Comparison of ENCODE assay signal across 26 cellular contexts in genomic region chr6:103000686-103001085, GRCh38.
DNase-seq lines count a peak whose midpoint lies in the region; ATAC-seq and TF ChIP-seq lines count a peak whose summit lies in the region.
"Had no signal": no experiment of that assay in that cellular context is flagged by ENCODE, and none has a peak within 500 bp of the region (broad histone marks: within the 10 kb centered on the region; RNA-seq: fewer than 3 reads in every experiment).

No MANE protein-coding gene starts in this region.

- H3K36me3 Mint-ChIP-seq in endodermal cell (ENCODE audit: low read depth) (no peaks in the 10 kb centered on the region), nephron progenitor cell (ENCODE audit: low read depth) (peaks cover 15% of the 10 kb centered on the region)
- no peaks in the 10 kb centered on the region for H3K36me3 Mint-ChIP-seq in activated naive CD8-positive, alpha-beta T cell treated with anti-CD3 and anti-CD28 coated beads, Interleukin-2, amount 50 U/mL, for 24 hours (ENCODE audit: low read depth)
- H3K36me3 Mint-ChIP-seq: activated naive CD4-positive, alpha-beta T cell treated with anti-CD3 and anti-CD28 coated beads, Interleukin-2, amount 50 U/mL, for 24 hours had no signal

- H3K4me3 Mint-ChIP-seq in endodermal cell (peak overlapping the region; percentile 28), nephron progenitor cell (peak overlapping the region; percentile 51)
- no peak overlapping the region for H3K4me3 Mint-ChIP-seq in activated naive CD8-positive, alpha-beta T cell treated with anti-CD3 and anti-CD28 coated beads, Interleukin-2, amount 50 U/mL, for 24 hours
- H3K4me3 Mint-ChIP-seq: activated naive CD4-positive, alpha-beta T cell treated with anti-CD3 and anti-CD28 coated beads, Interleukin-2, amount 50 U/mL, for 24 hours; activated T-helper 1 cell treated with anti-CD3 and anti-CD28 coated beads, Interleukin-12 subunit alpha, Interleukin-12 subunit beta, Interleukin-2, Interleukin-4 antibody, amounts not matched to agents 30 ng/mL and 10 ng/mL and 1 ng/mL, durations not matched to agents 14 hours and 24 hours and 36 hours; HFFc6 had no signal

- H3K27me3 ChIP-seq in OCI-LY1 (ENCODE audit: insufficient read depth, low read length) (no peaks in the 10 kb centered on the region), endodermal cell (ENCODE audit: control insufficient read depth, insufficient read depth, low read length, poor library complexity, severe bottlenecking) (no peaks in the 10 kb centered on the region), tibial nerve (no peaks in the 10 kb centered on the region)
- H3K27me3 ChIP-seq: gastroesophageal sphincter, spleen had no signal

- peaks cover 6% of the 10 kb centered on the region for H3K27me3 Mint-ChIP-seq in endodermal cell (ENCODE audit: insufficient read depth)
- H3K27me3 Mint-ChIP-seq in nephron progenitor cell (ENCODE audit: low read depth, poor library complexity): no peaks in the 10 kb centered on the region
- no peaks in the 10 kb centered on the region for H3K27me3 Mint-ChIP-seq in activated naive CD8-positive, alpha-beta T cell treated with anti-CD3 and anti-CD28 coated beads, Interleukin-2, amount 50 U/mL, for 24 hours
- H3K27me3 Mint-ChIP-seq: activated naive CD4-positive, alpha-beta T cell treated with anti-CD3 and anti-CD28 coated beads, Interleukin-2, amount 50 U/mL, for 24 hours had no signal

- no peaks in the 10 kb centered on the region for H3K79me2 ChIP-seq in OCI-LY1 (ENCODE audit: insufficient read depth, low read length)

- WGBS in endodermal cell (ENCODE audit: insufficient coverage in 1 of 2, insufficient read length in 1 of 2), 2 experiments: 51 to 52% methylated on average over 7 to 8 of the region's 8 CpGs
- 41 to 49% methylated on average over 8 of the region's 8 CpGs for WGBS in tibial nerve, 2 donors

- H3K36me3 ChIP-seq in ES-I3 (ENCODE audit: insufficient read depth, low read length) (no peaks in the 10 kb centered on the region), OCI-LY1 (ENCODE audit: insufficient read depth, low read length) (no peaks in the 10 kb centered on the region), endodermal cell (ENCODE audit: control insufficient read depth, insufficient read depth, low read length) (no peaks in the 10 kb centered on the region), tibial nerve (no peaks in the 10 kb centered on the region)
- H3K36me3 ChIP-seq: gastroesophageal sphincter, spleen, thoracic aorta, WERI-Rb-1 had no signal

- H4K20me1 ChIP-seq in OCI-LY1 (ENCODE audit: insufficient read depth, low read length): no peaks in the 10 kb centered on the region

- H3K27ac ChIP-seq in OCI-LY1 (ENCODE audit: low read depth, low read length, poor library complexity, severe bottlenecking) (no peak overlapping the region), endodermal cell (ENCODE audit: low read depth, low read length) (no peak overlapping the region), tibial nerve (no peak overlapping the region)
- H3K27ac ChIP-seq: gastroesophageal sphincter, RWPE1, spleen, thoracic aorta, WERI-Rb-1 had no signal

- peaks cover 25% of the 10 kb centered on the region for H3K9me3 Mint-ChIP-seq in endodermal cell
- peaks cover 34% of the 10 kb centered on the region for H3K9me3 Mint-ChIP-seq in nephron progenitor cell
- no peaks in the 10 kb centered on the region for H3K9me3 Mint-ChIP-seq in activated naive CD8-positive, alpha-beta T cell treated with anti-CD3 and anti-CD28 coated beads, Interleukin-2, amount 50 U/mL, for 24 hours
- H3K9me3 Mint-ChIP-seq: activated naive CD4-positive, alpha-beta T cell treated with anti-CD3 and anti-CD28 coated beads, Interleukin-2, amount 50 U/mL, for 24 hours had no signal

- no peaks in the 10 kb centered on the region for H3K9me2 ChIP-seq in OCI-LY1 (ENCODE audit: low read depth, low read length)

- no peak for TF ChIP-seq CTCF in OCI-LY1 (IDR thresholded peaks at IDR 0.05; ENCODE audit: low read length)
- TF ChIP-seq CTCF in endodermal cell (conservative IDR thresholded peaks at IDR 0.05): no peak
- TF ChIP-seq CTCF in nephron progenitor cell (IDR thresholded peaks at IDR 0.05): no peak
- TF ChIP-seq CTCF in tibial nerve (IDR thresholded peaks at IDR 0.05): no peak

- H2AFZ ChIP-seq in OCI-LY1 (ENCODE audit: low read length): peak overlapping the region; percentile 99

- H3K9ac ChIP-seq in ES-I3 (ENCODE audit: low read depth, low read length): peak overlapping the region; percentile 50; the same call in 1 of the 2 replicates
- H3K9ac ChIP-seq in OCI-LY1 (ENCODE audit: low read length): peak overlapping the region; percentile 27; the same call in 1 of the 2 replicates
- H3K9ac ChIP-seq in endodermal cell (ENCODE audit: extremely low read depth, low read length, poor library complexity, severe bottlenecking): no peak overlapping the region

- peak overlapping the region; percentile 65 for H3K4me2 ChIP-seq in OCI-LY1 (ENCODE audit: low read length)

- H3K4me1 Mint-ChIP-seq in endodermal cell (peaks cover 13% of the 10 kb centered on the region), nephron progenitor cell (peaks cover 32% of the 10 kb centered on the region)
- no peaks in the 10 kb centered on the region for H3K4me1 Mint-ChIP-seq in activated naive CD8-positive, alpha-beta T cell treated with anti-CD3 and anti-CD28 coated beads, Interleukin-2, amount 50 U/mL, for 24 hours
- H3K4me1 Mint-ChIP-seq: activated naive CD4-positive, alpha-beta T cell treated with anti-CD3 and anti-CD28 coated beads, Interleukin-2, amount 50 U/mL, for 24 hours had no signal

- TF ChIP-seq POLR2A in tibial nerve (IDR thresholded peaks at IDR 0.05): no peak

- H3K4me3 ChIP-seq in OCI-LY1 (ENCODE audit: low read depth, low read length, poor library complexity, severe bottlenecking): peak overlapping the region; percentile 23
- H3K4me3 ChIP-seq in endodermal cell (ENCODE audit: low read length): peak overlapping the region; percentile 28
- no peak overlapping the region for H3K4me3 ChIP-seq in tibial nerve
- H3K4me3 ChIP-seq: gastroesophageal sphincter, spleen, thoracic aorta had no signal

- no peak for ATAC-seq in activated naive CD8-positive, alpha-beta T cell treated with anti-CD3 and anti-CD28 coated beads, Interleukin-2, amount 50 U/mL, for 24 hours
- ATAC-seq in GM19463 (IDR thresholded peaks at IDR 0.05; ENCODE audit: unreplicated experiment): no peak
- ATAC-seq: gastroesophageal sphincter had no signal

- H3K9me3 ChIP-seq in ES-I3 (ENCODE audit: control insufficient read depth, insufficient read depth, low read length): no peaks in the 10 kb centered on the region; the same call in 1 of the 2 replicates
- 0 out of 2 replicates have a peak, but pooled peaks cover 3% of the 10 kb centered on the region for H3K9me3 ChIP-seq in OCI-LY1 (ENCODE audit: low read length)
- H3K9me3 ChIP-seq in endodermal cell (ENCODE audit: control insufficient read depth, low read length): peaks cover 7% of the 10 kb centered on the region
- H3K9me3 ChIP-seq in tibial nerve: no peaks in the 10 kb centered on the region
- H3K9me3 ChIP-seq: gastroesophageal sphincter, thoracic aorta had no signal

- H3K4me1 ChIP-seq in ES-I3 (ENCODE audit: insufficient read depth, low read length) (no peaks in the 10 kb centered on the region), OCI-LY1 (ENCODE audit: insufficient read depth, low read length, severe bottlenecking) (peaks cover 25% of the 10 kb centered on the region), endodermal cell (ENCODE audit: control insufficient read depth, insufficient read depth, low read length) (no peaks in the 10 kb centered on the region), tibial nerve (no peaks in the 10 kb centered on the region)
- H3K4me1 ChIP-seq: gastroesophageal sphincter, spleen had no signal

- no peaks in the 10 kb centered on the region for H3F3A ChIP-seq in OCI-LY1 (ENCODE audit: insufficient read depth, low read length)

- H3K27ac Mint-ChIP-seq in endodermal cell (peak overlapping the region; percentile 38), nephron progenitor cell (peak overlapping the region; percentile 96)
- H3K27ac Mint-ChIP-seq in activated naive CD8-positive, alpha-beta T cell treated with anti-CD3 and anti-CD28 coated beads, Interleukin-2, amount 50 U/mL, for 24 hours: no peak overlapping the region
- H3K27ac Mint-ChIP-seq: activated naive CD4-positive, alpha-beta T cell treated with anti-CD3 and anti-CD28 coated beads, Interleukin-2, amount 50 U/mL, for 24 hours; activated T-helper 1 cell treated with anti-CD3 and anti-CD28 coated beads, Interleukin-12 subunit alpha, Interleukin-12 subunit beta, Interleukin-2, Interleukin-4 antibody, amounts not matched to agents 30 ng/mL and 10 ng/mL and 1 ng/mL, durations not matched to agents 14 hours and 24 hours and 36 hours; HFFc6 had no signal

- DNase-seq in endodermal cell: no peak
- no peak for DNase-seq in nephron progenitor cell
- DNase-seq in activated naive CD8-positive, alpha-beta T cell treated with anti-CD3 and anti-CD28 coated beads, Interleukin-2, amount 50 U/mL, for 24 hours: no peak
- DNase-seq in activated effector memory CD4-positive, alpha-beta T cell treated with anti-CD3 and anti-CD28 coated beads, Interleukin-2, amount 50 U/mL, for 16 hours: no peak
- DNase-seq in tibial nerve (ENCODE audit: low spot score in 2 of 2): no peak
- DNase-seq: ACHN; activated CD4-positive, alpha-beta T cell treated with anti-CD3 and anti-CD28 coated beads, Interleukin-2, amount 50 U/mL, for 1 hour; anterior cingulate cortex; DND-41; HFFc6; NCI-H1694 treated with DMSO at 0.1 percent for 48 hours; NCI-H2171; NCI-H510A treated with DMSO at 0.1 percent for 48 hours; NK-92 treated with Interleukin-12 subunit alpha and Interleukin-12 subunit beta, amount 100 ng/mL, for 24 hours; spleen; stimulated activated CD4-positive, alpha-beta T cell treated with anti-CD3 and anti-CD28 coated beads, Interleukin-4, amount 100 ng/mL, for 24 hours; stimulated activated naive CD4-positive, alpha-beta T cell; WERI-Rb-1 had no signal

- TF ChIP-seq EP300 in tibial nerve (IDR thresholded peaks at IDR 0.05): no peak

Comparison
In these comparisons a context has a peak if more than half of its experiments do, and no peak if none do; other contexts are left out.
1. H3K4me3 ChIP-seq: peak in OCI-LY1 (single experiment) and endodermal cell (single experiment); none in tibial nerve (0 of 4).